ENCODE assay signal across 11 cellular contexts in genomic region chr12:41188841-41189394, GRCh38. TPM values are rescaled to one million over a fixed set of nuclear protein-coding genes. Genes with fewer than 3 reads are reported as not detected.
A peak's percentile ranks its signal among the peaks of the same experiment; 100 is the strongest.
DNase-seq lines count a peak whose midpoint lies in the region; ATAC-seq, FAIRE-seq and TF ChIP-seq lines count a peak whose summit lies in the region.
"Had no signal": no experiment of that assay in that cellular context is flagged by ENCODE, and none has a peak within 500 bp of the region (broad histone marks: within the 10 kb centered on the region; RNA-seq: fewer than 3 reads in every experiment).

No MANE protein-coding gene starts in this region.

- H3K79me2 ChIP-seq in HepG2 (ENCODE audit: insufficient read depth, low read length) (no peaks in the 10 kb centered on the region), trophoblast cell (ENCODE audit: control insufficient read depth, insufficient read depth, low read length, poor library complexity) (no peaks in the 10 kb centered on the region)

- ATAC-seq in right lobe of liver (peak in 1 of 4 donors; percentile 26), HepG2 (no peak)
- ATAC-seq in stimulated activated naive CD8-positive, alpha-beta T cell treated with anti-CD3 and anti-CD28 coated beads, Interleukin-15, amount 100 ng/mL, for 72 hours, result no peak
- ATAC-seq in CD8-positive, alpha-beta T cell, result no peak
- ATAC-seq in activated naive CD4-positive, alpha-beta T cell treated with anti-CD3 and anti-CD28 coated beads, Interleukin-2, amount 50 U/mL, for 72 hours, result no peak

- no peak for TF ChIP-seq EP300 in HepG2 (IDR thresholded peaks at IDR 0.05; ENCODE audit: low read depth in 2 of 2, low read length in 2 of 2)
- no peak for TF ChIP-seq EP300 in HepG2 (CRISPR knock-in tag; IDR thresholded peaks at IDR 0.05; ENCODE audit: borderline replicate concordance)

- intact Hi-C loops in right lobe of liver (cut with DNase I) (no loop called here), HepG2 (cut with micrococcal nuclease; ENCODE audit: unreplicated experiment) (no loop called here)
- intact Hi-C loops in CD8-positive, alpha-beta T cell (cut with DNase I, micrococcal nuclease), result no loop called here

- H4K8ac ChIP-seq in trophoblast cell (ENCODE audit: low read depth, low read length), result no peak overlapping the region

- BruUV-seq in HepG2 (replicated peaks; lab: Mats Ljungman, UMichigan), result no TSS peak

- peak overlapping the region; percentile 86 for H3K4me3 Mint-ChIP-seq in glutamatergic neuron (ENCODE audit: unreplicated experiment)
- no peak overlapping the region for H3K4me3 Mint-ChIP-seq in stimulated activated naive CD8-positive, alpha-beta T cell treated with anti-CD3 and anti-CD28 coated beads, Interleukin-15, amount 100 ng/mL, for 72 hours
- H3K4me3 Mint-ChIP-seq in CD8-positive, alpha-beta T cell, result no peak overlapping the region

- no peak overlapping the region for H3K9ac ChIP-seq in HepG2 (ENCODE audit: insufficient read depth, low read depth, low read length)
- no peak overlapping the region for H3K9ac ChIP-seq in trophoblast cell (ENCODE audit: low read length)

- no peak overlapping the region for H4K12ac ChIP-seq in trophoblast cell (ENCODE audit: low read depth, low read length)

- WGBS in right lobe of liver (ENCODE audit: insufficient coverage, low coverage, low lambda C conversion rate, missing lambda C conversion rate), result 5% methylated on average over 9 of the region's 49 CpGs
- WGBS in HepG2 (ENCODE audit: low lambda C conversion rate), result 67% methylated on average over 20 of the region's 49 CpGs
- WGBS in trophoblast cell (ENCODE audit: extremely low coverage, insufficient coverage, insufficient read length), result no CpG with 5 or more reads among the region's 49 CpGs

- no peak overlapping the region for H2BK5ac ChIP-seq in trophoblast cell (ENCODE audit: low read depth, low read length, poor library complexity)

- peak overlapping the region in 2 of 3 donors; percentile 9 to 19 for H3K4me3 ChIP-seq in right lobe of liver
- no peak overlapping the region for H3K4me3 ChIP-seq in HepG2 (replicated peaks in 1 of 3; ENCODE audit: insufficient read depth in 1 of 3, low read depth in 2 of 3, low read length in 3 of 3)
- H3K4me3 ChIP-seq in trophoblast cell (ENCODE audit: low read depth, low read length), result peak overlapping the region; percentile 53
- no peak overlapping the region for H3K4me3 ChIP-seq in CD8-positive, alpha-beta T cell (ENCODE audit: low read depth, low read length)

- no peak overlapping the region for H2AK5ac ChIP-seq in trophoblast cell (ENCODE audit: low read length)

- no peak overlapping the region for H3K27ac Mint-ChIP-seq in glutamatergic neuron (ENCODE audit: unreplicated experiment)
- H3K27ac Mint-ChIP-seq in stimulated activated naive CD8-positive, alpha-beta T cell treated with anti-CD3 and anti-CD28 coated beads, Interleukin-15, amount 100 ng/mL, for 72 hours, result no peak overlapping the region
- no peak overlapping the region for H3K27ac Mint-ChIP-seq in CD8-positive, alpha-beta T cell
- H3K27ac Mint-ChIP-seq in activated naive CD4-positive, alpha-beta T cell treated with anti-CD3 and anti-CD28 coated beads, Interleukin-2, amount 50 U/mL, for 72 hours, result no peak overlapping the region

- H2AFZ ChIP-seq in HepG2 (ENCODE audit: low read length) (no peak overlapping the region), trophoblast cell (ENCODE audit: insufficient read depth, low read length, poor library complexity) (no peak overlapping the region)

- H3K27me3 Mint-ChIP-seq in glutamatergic neuron (ENCODE audit: unreplicated experiment), result peaks cover 16% of the 10 kb centered on the region
- H3K27me3 Mint-ChIP-seq in stimulated activated naive CD8-positive, alpha-beta T cell treated with anti-CD3 and anti-CD28 coated beads, Interleukin-15, amount 100 ng/mL, for 72 hours, result peaks cover 43% of the 10 kb centered on the region
- H3K27me3 Mint-ChIP-seq in CD8-positive, alpha-beta T cell (ENCODE audit: low read depth), result peaks cover 30% of the 10 kb centered on the region

- H3K27ac ChIP-seq in right lobe of liver, result no peak overlapping the region
- H3K27ac ChIP-seq in HepG2 (ENCODE audit: extremely low read length, insufficient read depth, low read length), result no peak overlapping the region
- no peak overlapping the region for H3K27ac ChIP-seq in trophoblast cell (ENCODE audit: low read depth, low read length)
- H3K27ac ChIP-seq in CD8-positive, alpha-beta T cell (ENCODE audit: low read depth, low read length), result no peak overlapping the region
- H3K27ac ChIP-seq: C4-2B had no signal

- H3K18ac ChIP-seq in trophoblast cell (ENCODE audit: low read length), result no peak overlapping the region

- H2BK120ac ChIP-seq in trophoblast cell (ENCODE audit: insufficient read depth, low read length, poor library complexity), result no peak overlapping the region

- no peak overlapping the region for H3K4ac ChIP-seq in trophoblast cell (ENCODE audit: low read depth, low read length)

- no peaks in the 10 kb centered on the region for H3K4me1 ChIP-seq in right lobe of liver
- no peaks in the 10 kb centered on the region for H3K4me1 ChIP-seq in HepG2 (ENCODE audit: insufficient read depth, low read length)
- H3K4me1 ChIP-seq in trophoblast cell (ENCODE audit: control insufficient read depth in 1 of 2, insufficient read depth in 2 of 2, low read length in 2 of 2), result peaks cover 6 to 14% of the 10 kb centered on the region in 2 experiments
- no peaks in the 10 kb centered on the region for H3K4me1 ChIP-seq in CD8-positive, alpha-beta T cell (ENCODE audit: insufficient read depth, low read length)

- H3K4me2 ChIP-seq in HepG2 (ENCODE audit: low read depth, low read length), result no peak overlapping the region
- peak overlapping the region; percentile 92 for H3K4me2 ChIP-seq in trophoblast cell (ENCODE audit: low read length)

- H3K27me3 ChIP-seq in right lobe of liver (no peaks in the 10 kb centered on the region), HepG2 (ENCODE audit: control insufficient read depth in 1 of 2, insufficient read depth in 2 of 2, low read length in 2 of 2) (peaks cover 1 to 25% of the 10 kb centered on the region in 2 experiments; a peak in 2 of 5 replicates), trophoblast cell (ENCODE audit: insufficient read depth, low read length) (peaks cover 31% of the 10 kb centered on the region)
- H3K27me3 ChIP-seq in CD8-positive, alpha-beta T cell (ENCODE audit: insufficient read depth, low read length), result no peaks in the 10 kb centered on the region

- no peak for TF ChIP-seq RAD21 in HepG2 (CRISPR knock-in tag; IDR thresholded peaks at IDR 0.05)

- H3K36me3 ChIP-seq in right lobe of liver, result no peaks in the 10 kb centered on the region
- no peaks in the 10 kb centered on the region for H3K36me3 ChIP-seq in HepG2 (replicated peaks in 1 of 2; ENCODE audit: control insufficient read depth in 1 of 2, insufficient read depth in 2 of 2, low read length in 2 of 2)
- H3K36me3 ChIP-seq in trophoblast cell (ENCODE audit: control insufficient read depth in 1 of 2, insufficient read depth in 2 of 2, low read length in 2 of 2), result no peaks in the 10 kb centered on the region
- no peaks in the 10 kb centered on the region for H3K36me3 ChIP-seq in CD8-positive, alpha-beta T cell (ENCODE audit: insufficient read depth, low read length)

- DNase-seq in right lobe of liver (peak in 1 of 3 donors; percentile 35), HepG2 (ENCODE audit: low spot score) (no peak), glutamatergic neuron (no peak), trophoblast cell (no peak), NCI-H226 (no peak)
- no peak for DNase-seq in stimulated activated naive CD8-positive, alpha-beta T cell treated with anti-CD3 and anti-CD28 coated beads, Interleukin-15, amount 100 ng/mL, for 72 hours
- no peak for DNase-seq in CD8-positive, alpha-beta T cell
- no peak for DNase-seq in activated naive CD4-positive, alpha-beta T cell treated with anti-CD3 and anti-CD28 coated beads, Interleukin-2, amount 50 U/mL, for 72 hours (ENCODE audit: low spot score in 2 of 2)
- DNase-seq: activated CD4-positive, alpha-beta T cell treated with anti-CD3 and anti-CD28 coated beads, Interleukin-2, amount 50 U/mL, for 1 hour; SIG-M5 had no signal

- H3K79me1 ChIP-seq in trophoblast cell (ENCODE audit: low read length), result no peaks in the 10 kb centered on the region

- H3K14ac ChIP-seq in trophoblast cell (ENCODE audit: low read length), result no peak overlapping the region

- no peaks in the 10 kb centered on the region for H3K36me3 Mint-ChIP-seq in glutamatergic neuron (ENCODE audit: unreplicated experiment)
- H3K36me3 Mint-ChIP-seq in CD8-positive, alpha-beta T cell, result no peaks in the 10 kb centered on the region
- peaks cover 0 to 16% of the 10 kb centered on the region in 2 donors for H3K36me3 Mint-ChIP-seq in activated naive CD4-positive, alpha-beta T cell treated with anti-CD3 and anti-CD28 coated beads, Interleukin-2, amount 50 U/mL, for 72 hours

- peaks cover 2% of the 10 kb centered on the region for H3K4me1 Mint-ChIP-seq in glutamatergic neuron (ENCODE audit: low read depth, unreplicated experiment)
- peaks cover 16% of the 10 kb centered on the region for H3K4me1 Mint-ChIP-seq in stimulated activated naive CD8-positive, alpha-beta T cell treated with anti-CD3 and anti-CD28 coated beads, Interleukin-15, amount 100 ng/mL, for 72 hours
- peaks cover 2% of the 10 kb centered on the region for H3K4me1 Mint-ChIP-seq in CD8-positive, alpha-beta T cell (ENCODE audit: low read depth)

- no peaks in the 10 kb centered on the region for H4K20me1 ChIP-seq in HepG2 (ENCODE audit: insufficient read depth, low read length)

- TF ChIP-seq CTCF in right lobe of liver (IDR thresholded peaks at IDR 0.05) (no peak), HepG2 (CRISPR knock-in tag; IDR thresholded peaks at IDR 0.05) (no peak), glutamatergic neuron (IDR thresholded peaks at IDR 0.05; ENCODE audit: partially characterized antibody, unreplicated experiment) (no peak)
- TF ChIP-seq CTCF in CD8-positive, alpha-beta T cell (IDR thresholded peaks at IDR 0.05), result no peak

- CTCF ChIA-PET in HepG2 (lab: Yijun Ruan, JAX; ENCODE audit: low intra/inter-chr PET ratio, low total read pairs), result no interaction called here
- CTCF ChIA-PET in CD8-positive, alpha-beta T cell (lab: Charles Lee), result no interaction called here

- TF ChIP-seq POLR2A in right lobe of liver (IDR thresholded peaks at IDR 0.05), result no peak
- no peak for TF ChIP-seq POLR2A in HepG2 (IDR thresholded peaks at IDR 0.05; ENCODE audit: insufficient read depth in 1 of 2, low read depth in 2 of 2, low read length in 2 of 2)

- H3K9me3 Mint-ChIP-seq in glutamatergic neuron (ENCODE audit: unreplicated experiment), result peaks cover 1% of the 10 kb centered on the region
- H3K9me3 Mint-ChIP-seq in stimulated activated naive CD8-positive, alpha-beta T cell treated with anti-CD3 and anti-CD28 coated beads, Interleukin-15, amount 100 ng/mL, for 72 hours, result no peaks in the 10 kb centered on the region
- H3K9me3 Mint-ChIP-seq in CD8-positive, alpha-beta T cell, result no peaks in the 10 kb centered on the region
- H3K9me3 Mint-ChIP-seq in activated naive CD4-positive, alpha-beta T cell treated with anti-CD3 and anti-CD28 coated beads, Interleukin-2, amount 50 U/mL, for 72 hours, result no peaks in the 10 kb centered on the region

- FAIRE-seq in HepG2 (lab: Jason Lieb, UNC), result no peak

- in situ Hi-C loops in HepG2 (cut with HindIII; ENCODE audit: extremely low pct_ligation_motif_present, low pct_unique_long_range_greater_than_20kb), result no loop called here

- H2BK12ac ChIP-seq in trophoblast cell (ENCODE audit: low read length), result no peak overlapping the region

- no peak overlapping the region for H4K91ac ChIP-seq in trophoblast cell (ENCODE audit: low read depth, low read length)

- H3K23ac ChIP-seq in trophoblast cell (ENCODE audit: low read length), result no peak overlapping the region

- POLR2A ChIA-PET in HepG2 (lab: Yijun Ruan, JAX), result no interaction called here
- POLR2A ChIA-PET in CD8-positive, alpha-beta T cell (lab: Charles Lee), result no interaction called here

- H3K9me3 ChIP-seq in right lobe of liver (no peaks in the 10 kb centered on the region), HepG2 (ENCODE audit: low read length) (no peaks in the 10 kb centered on the region), trophoblast cell (ENCODE audit: insufficient read depth, low read depth, low read length) (peaks cover 2% of the 10 kb centered on the region)
- H3K9me3 ChIP-seq in CD8-positive, alpha-beta T cell (ENCODE audit: low read length), result no peaks in the 10 kb centered on the region

RNA-seq across cellular contexts. Expression of gene PDZRN4, which starts 0.8 kb away (rescaled TPM):
- total RNA-seq in right lobe of liver (under 1 TPM in 5 of 6 experiments, not detected in 1; 0.12 to 0.49 (median 0.42) TPM), HepG2 (2016; rRNA removed; fragmentation: Illumina TruSeq; extraction: Trizol) (not detected in 2 replicates), glutamatergic neuron (ENCODE audit: unreplicated experiment) (1.5 TPM)
- not detected in 2 replicates for total RNA-seq in HepG2 (2016; cell fraction: cytosol; rRNA removed; fragmentation: Illumina TruSeq; extraction: Trizol; ENCODE audit: low read depth)
- not detected in 2 replicates for total RNA-seq in HepG2 (2016; cell fraction: insoluble cytoplasmic fraction; rRNA removed; fragmentation: Illumina TruSeq; extraction: Trizol)
- not detected in 2 replicates for total RNA-seq in HepG2 (2016; cell fraction: membrane; rRNA removed; fragmentation: Illumina TruSeq; extraction: Trizol)
- not detected in 2 replicates for total RNA-seq in HepG2 (2016; cell fraction: nucleus; rRNA removed; fragmentation: Illumina TruSeq; extraction: Trizol)
- not detected in 2 replicates for polyA plus RNA-seq in HepG2 (2011; rRNA removed)
- polyA plus RNA-seq in HepG2 (2011; cell fraction: cytosol; rRNA removed), result not detected in 2 replicates
- polyA plus RNA-seq in HepG2 (2011; cell fraction: nucleus; rRNA removed), result not detected in 2 replicates
- not detected in 2 replicates for polyA plus RNA-seq in HepG2 (2012)
- polyA plus RNA-seq in HepG2 (2016; cell fraction: cytosol; fragmentation: Illumina TruSeq; extraction: Trizol; ENCODE audit: low read depth), result not detected in 2 replicates
- not detected in 2 replicates for polyA plus RNA-seq in HepG2 (2016; cell fraction: insoluble cytoplasmic fraction; fragmentation: Illumina TruSeq; extraction: Trizol; ENCODE audit: low read depth)
- not detected in 2 replicates for polyA plus RNA-seq in HepG2 (2016; cell fraction: membrane; fragmentation: Illumina TruSeq; extraction: Trizol; ENCODE audit: low read depth)
- polyA plus RNA-seq in HepG2 (2016; cell fraction: nucleus; fragmentation: Illumina TruSeq; extraction: Trizol; ENCODE audit: insufficient read depth, low read depth), result not detected in 2 replicates
- polyA minus RNA-seq in HepG2 (2011; rRNA and poly(A)+ RNA removed; ENCODE audit: low replicate concordance), result not detected in 2 replicates
- not detected in 2 replicates for polyA minus RNA-seq in HepG2 (2011; cell fraction: cytosol; rRNA and poly(A)+ RNA removed)
- polyA minus RNA-seq in HepG2 (2011; cell fraction: nucleus; rRNA and poly(A)+ RNA removed), result not detected in 2 replicates
- 0.01 TPM in 1 of 2 replicates, not detected in the other for polyA plus RNA-seq in trophoblast cell (2013)
- not detected for total RNA-seq in CD8-positive, alpha-beta T cell
- total RNA-seq in activated naive CD4-positive, alpha-beta T cell treated with anti-CD3 and anti-CD28 coated beads, Interleukin-2, amount 50 U/mL, for 72 hours, result not detected

Comparison
In these comparisons a context has a peak if more than half of its experiments do, and no peak if none do; other contexts are left out.
1. H3K4me3 ChIP-seq: peak in right lobe of liver (2 of 3) and trophoblast cell (single experiment); none in HepG2 (0 of 3) and CD8-positive, alpha-beta T cell (single experiment).